10 cellular contexts compared by ENCODE assay signal in genomic region chr7:156827587-156828203, GRCh38.
A peak's percentile ranks its signal among the peaks of the same experiment; 100 is the strongest.
DNase-seq lines count a peak whose midpoint lies in the region; ATAC-seq and TF ChIP-seq lines count a peak whose summit lies in the region.
"Had no signal": no experiment of that assay in that cellular context is flagged by ENCODE, and none has a peak within 500 bp of the region (broad histone marks: within the 10 kb centered on the region; RNA-seq: fewer than 3 reads in every experiment).

No MANE protein-coding gene starts in this region.

- intact Hi-C loops in Right ventricle myocardium superior (cut with DNase I) (no loop called here), transverse colon (cut with DNase I; ENCODE audit: low total_unique reads) (loop anchor here (5.0 kb wide), 1 partner anchor 1385 kb away; no protein-coding TSS in a partner anchor)

- no peak for TF ChIP-seq POLR2A in transverse colon (IDR thresholded peaks at IDR 0.05)

- no peak overlapping the region for H3K4me3 ChIP-seq in cardiac muscle cell
- H3K4me3 ChIP-seq in foreskin fibroblast (ENCODE audit: low read depth in 1 of 2, low read length in 2 of 2): no peak overlapping the region
- H3K4me3 ChIP-seq in transverse colon: no peak overlapping the region
- H3K4me3 ChIP-seq: upper lobe of left lung had no signal

- H3K36me3 ChIP-seq in cardiac muscle cell: peaks cover 13% of the 10 kb centered on the region
- H3K36me3 ChIP-seq in transverse colon: peaks cover 0 to 3% (median 0%) of the 10 kb centered on the region in 4 donors

- WGBS in transverse colon (ENCODE audit: low coverage in 1 of 2), 2 donors: 92 to 96% methylated on average over 4 to 6 of the region's 6 CpGs

- H3K27ac ChIP-seq in cardiac muscle cell (peak overlapping the region; percentile 42), transverse colon (no peak overlapping the region)
- H3K27ac ChIP-seq: upper lobe of left lung had no signal

- DNase-seq in cardiac muscle cell (ENCODE audit: low read depth in 1 of 2, low spot score in 1 of 2): peak; percentile 32 to 50
- no peak for DNase-seq in Right ventricle myocardium superior
- DNase-seq in SK-MEL-5 (ENCODE audit: low read depth, low spot score): peak; percentile 55
- peak; percentile 12 to 65 for DNase-seq in foreskin fibroblast
- no peak for DNase-seq in transverse colon
- no peak for DNase-seq in T-helper 1 cell
- DNase-seq in HK-2 (ENCODE audit: unreplicated experiment): no peak
- DNase-seq: naive B cell had no signal

- no peak for ATAC-seq in Right ventricle myocardium superior (ENCODE audit: poor library complexity)
- ATAC-seq in HG03025 (IDR thresholded peaks at IDR 0.05; ENCODE audit: low FRiP score, unreplicated experiment): no peak

- H3K9me3 ChIP-seq in cardiac muscle cell (ENCODE audit: low read depth): no peaks in the 10 kb centered on the region
- no peaks in the 10 kb centered on the region for H3K9me3 ChIP-seq in transverse colon
- H3K9me3 ChIP-seq: upper lobe of left lung had no signal

- TF ChIP-seq CTCF in cardiac muscle cell (IDR thresholded peaks at IDR 0.05; ENCODE audit: low read depth, low read length): peak; percentile 61
- TF ChIP-seq CTCF in foreskin fibroblast (IDR thresholded peaks at IDR 0.05; ENCODE audit: low read depth, low read length): peak; percentile 53
- peak; percentile 25 to 37 (median 33) for TF ChIP-seq CTCF in transverse colon (IDR thresholded peaks at IDR 0.05)

- TF ChIP-seq EP300 in transverse colon (IDR thresholded peaks at IDR 0.05; ENCODE audit: low read depth): no peak

- in situ Hi-C loops in SK-MEL-5 (cut with HindIII; ENCODE audit: low pct_unique_long_range_greater_than_20kb, low sequenced_read_pairs) (loop anchor here (10.0 kb wide), 1 partner anchor 333 kb away; no protein-coding TSS in a partner anchor), transverse colon (cut with MboI; ENCODE audit: low pct_ligation_motif_present in 1 of 4, low pct_unique_long_range_greater_than_20kb in 1 of 4, low sequenced_read_pairs in 3 of 4) (no loop called here)

- H3K27me3 ChIP-seq in cardiac muscle cell (no peaks in the 10 kb centered on the region), transverse colon (no peaks in the 10 kb centered on the region)
- H3K27me3 ChIP-seq: upper lobe of left lung had no signal

- no peaks in the 10 kb centered on the region for H3K4me1 ChIP-seq in cardiac muscle cell (ENCODE audit: low read depth)
- no peaks in the 10 kb centered on the region for H3K4me1 ChIP-seq in transverse colon
- H3K4me1 ChIP-seq: upper lobe of left lung had no signal

Comparison
In these comparisons a context has a peak if more than half of its experiments do, and no peak if none do; other contexts are left out.
1. DNase-seq: peak in cardiac muscle cell (2 of 2), SK-MEL-5 (single experiment) and foreskin fibroblast (2 of 2); none in Right ventricle myocardium superior (single experiment), transverse colon (single experiment), T-helper 1 cell (0 of 5) and HK-2 (single experiment).
2. Peak in every context shown above with its lines, with median percentiles within 50 percentile points of each other: CTCF ChIP-seq.